Comparison of ENCODE assay signal across 1 cellular context in the genomic region with DNA sequence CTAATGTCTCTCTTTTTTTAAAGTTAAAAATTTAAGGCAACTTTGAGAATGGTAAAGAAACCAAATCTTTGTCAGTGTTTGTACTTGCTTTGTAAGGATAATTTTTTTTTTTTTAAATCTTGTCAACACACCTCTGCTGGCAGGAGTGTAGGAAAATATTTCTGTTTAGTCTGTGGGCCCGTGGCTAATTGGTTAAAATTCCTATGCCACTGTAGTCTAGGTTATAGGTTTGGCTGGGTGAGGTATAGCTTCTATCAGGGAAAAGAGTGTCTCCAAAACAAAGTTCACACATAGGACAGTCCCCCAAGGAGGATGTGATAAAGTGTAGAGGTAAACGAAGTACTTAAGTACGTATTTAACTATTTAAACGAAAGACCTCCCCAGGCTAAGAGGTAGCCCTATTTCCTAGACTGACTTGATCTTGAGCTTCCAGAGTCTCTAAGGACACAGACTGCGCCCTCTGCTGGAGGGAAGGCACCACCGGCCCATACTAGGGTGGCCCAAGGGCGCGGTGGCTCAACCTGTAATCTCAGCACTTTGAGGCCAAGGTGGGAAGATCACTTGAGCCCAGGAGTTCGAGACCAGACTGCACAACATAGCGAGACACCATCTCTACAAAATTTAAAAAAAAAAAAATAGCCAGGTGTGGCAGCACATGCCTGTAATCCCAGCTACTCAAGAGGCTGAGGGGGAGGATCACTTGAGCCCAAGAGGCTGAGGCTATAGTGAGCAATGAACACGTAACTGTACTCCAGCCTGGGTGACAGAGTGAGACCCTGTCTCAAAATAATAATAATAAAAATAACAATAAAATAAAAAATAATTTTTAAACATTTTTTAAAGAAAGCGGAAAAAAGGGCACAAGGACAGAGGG.
TF ChIP-seq lines count a peak whose summit lies in the region.

No MANE protein-coding gene starts in this region.

TF ChIP-seq in GM12878, 131 proteins besides CTCF, POLR2A, EP300 and RAD21 (continued from another document):
- TF ChIP-seq CUX1 (IDR thresholded peaks at IDR 0.05; ENCODE audit: insufficient replicate concordance, low read depth, low read length) (no peak), SIN3A (IDR thresholded peaks at IDR 0.05; ENCODE audit: low read depth, low read length) (no peak), EZH2 (IDR thresholded peaks at IDR 0.05; ENCODE audit: borderline replicate concordance, control insufficient read depth, low read depth, low read length) (no peak), ZNF274 (IDR thresholded peaks at IDR 0.05; ENCODE audit: insufficient read depth, insufficient read length) (no peak), NR2C2 (IDR thresholded peaks at IDR 0.05; ENCODE audit: borderline replicate concordance, control insufficient read depth, insufficient read length, low read depth) (no peak), RAD51 (IDR thresholded peaks at IDR 0.05) (no peak), USF1 (IDR thresholded peaks at IDR 0.05; ENCODE audit: borderline replicate concordance, extremely low read length, insufficient read depth, low read depth, low read length) (no peak), SMC3 (IDR thresholded peaks at IDR 0.05; ENCODE audit: borderline replicate concordance, low read length) (peak; percentile 83), YY1 (IDR thresholded peaks at IDR 0.05; ENCODE audit: low read depth, low read length) (peak; percentile 55; the same call in 1 of the 2 replicates)
- TF ChIP-seq, protein P1, sequence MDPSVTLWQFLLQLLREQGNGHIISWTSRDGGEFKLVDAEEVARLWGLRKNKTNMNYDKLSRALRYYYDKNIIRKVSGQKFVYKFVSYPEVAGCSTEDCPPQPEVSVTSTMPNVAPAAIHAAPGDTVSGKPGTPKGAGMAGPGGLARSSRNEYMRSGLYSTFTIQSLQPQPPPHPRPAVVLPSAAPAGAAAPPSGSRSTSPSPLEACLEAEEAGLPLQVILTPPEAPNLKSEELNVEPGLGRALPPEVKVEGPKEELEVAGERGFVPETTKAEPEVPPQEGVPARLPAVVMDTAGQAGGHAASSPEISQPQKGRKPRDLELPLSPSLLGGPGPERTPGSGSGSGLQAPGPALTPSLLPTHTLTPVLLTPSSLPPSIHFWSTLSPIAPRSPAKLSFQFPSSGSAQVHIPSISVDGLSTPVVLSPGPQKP (IDR thresholded peaks at IDR 0.05; ENCODE audit: low read depth, low read length): no peak
- TF ChIP-seq, protein P2, sequence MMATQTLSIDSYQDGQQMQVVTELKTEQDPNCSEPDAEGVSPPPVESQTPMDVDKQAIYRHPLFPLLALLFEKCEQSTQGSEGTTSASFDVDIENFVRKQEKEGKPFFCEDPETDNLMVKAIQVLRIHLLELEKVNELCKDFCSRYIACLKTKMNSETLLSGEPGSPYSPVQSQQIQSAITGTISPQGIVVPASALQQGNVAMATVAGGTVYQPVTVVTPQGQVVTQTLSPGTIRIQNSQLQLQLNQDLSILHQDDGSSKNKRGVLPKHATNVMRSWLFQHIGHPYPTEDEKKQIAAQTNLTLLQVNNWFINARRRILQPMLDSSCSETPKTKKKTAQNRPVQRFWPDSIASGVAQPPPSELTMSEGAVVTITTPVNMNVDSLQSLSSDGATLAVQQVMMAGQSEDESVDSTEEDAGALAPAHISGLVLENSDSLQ (IDR thresholded peaks at IDR 0.05): no peak
- TF ChIP-seq, protein P3, sequence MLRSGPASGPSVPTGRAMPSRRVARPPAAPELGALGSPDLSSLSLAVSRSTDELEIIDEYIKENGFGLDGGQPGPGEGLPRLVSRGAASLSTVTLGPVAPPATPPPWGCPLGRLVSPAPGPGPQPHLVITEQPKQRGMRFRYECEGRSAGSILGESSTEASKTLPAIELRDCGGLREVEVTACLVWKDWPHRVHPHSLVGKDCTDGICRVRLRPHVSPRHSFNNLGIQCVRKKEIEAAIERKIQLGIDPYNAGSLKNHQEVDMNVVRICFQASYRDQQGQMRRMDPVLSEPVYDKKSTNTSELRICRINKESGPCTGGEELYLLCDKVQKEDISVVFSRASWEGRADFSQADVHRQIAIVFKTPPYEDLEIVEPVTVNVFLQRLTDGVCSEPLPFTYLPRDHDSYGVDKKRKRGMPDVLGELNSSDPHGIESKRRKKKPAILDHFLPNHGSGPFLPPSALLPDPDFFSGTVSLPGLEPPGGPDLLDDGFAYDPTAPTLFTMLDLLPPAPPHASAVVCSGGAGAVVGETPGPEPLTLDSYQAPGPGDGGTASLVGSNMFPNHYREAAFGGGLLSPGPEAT (IDR thresholded peaks at IDR 0.05; ENCODE audit: low read depth): 0 out of 2 replicates have a peak, but pooled peaks have one; percentile 24
